12 cellular contexts compared by ENCODE assay signal in the genomic region with DNA sequence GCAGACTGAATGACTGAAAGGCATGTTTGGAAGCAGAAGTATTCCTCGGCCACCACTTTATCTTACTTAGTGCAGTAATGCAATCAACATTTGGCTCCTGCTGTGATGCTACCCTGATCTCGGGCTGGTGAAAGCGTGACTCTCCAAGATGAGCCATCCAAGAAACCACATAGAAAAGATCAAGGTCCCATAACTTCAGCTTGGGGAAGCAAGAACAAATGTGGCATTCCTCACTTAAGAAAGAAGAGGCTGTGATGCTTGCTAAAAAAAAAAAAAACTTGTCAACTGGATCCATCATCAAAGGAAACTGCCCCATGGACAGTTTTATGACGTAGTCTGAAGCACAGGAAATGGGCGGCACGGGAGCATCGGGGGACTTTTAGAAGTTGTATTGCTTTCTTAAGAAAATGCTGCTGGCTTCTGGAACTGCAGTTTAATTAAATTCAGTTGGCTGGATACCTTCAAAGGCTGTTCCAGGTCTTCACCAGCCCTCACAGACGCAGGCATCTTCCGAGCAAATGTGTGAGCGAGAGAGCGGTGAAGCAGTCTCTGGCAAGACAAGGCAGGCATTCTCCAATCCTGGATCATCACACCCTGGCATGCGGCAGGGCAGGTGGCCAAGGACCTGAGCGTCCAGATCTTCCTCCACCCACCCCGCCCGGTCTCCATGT. TPM values are rescaled to one million over a fixed set of nuclear protein-coding genes. Genes with fewer than 3 reads are reported as not detected.
DNase-seq lines count a peak whose midpoint lies in the region; ATAC-seq and TF ChIP-seq lines count a peak whose summit lies in the region.
"Had no signal": no experiment of that assay in that cellular context is flagged by ENCODE, and none has a peak within 500 bp of the region (broad histone marks: within the 10 kb centered on the region; RNA-seq: fewer than 3 reads in every experiment).

No MANE protein-coding gene starts in this region.

- DNase-seq in ACHN: peak; percentile 46
- peak; percentile 56 for DNase-seq in LHCN-M2 (ENCODE audit: low read depth)
- peak; percentile 68 for DNase-seq in brain microvascular endothelial cell
- DNase-seq in left colon: no peak
- DNase-seq in activated effector memory CD4-positive, alpha-beta T cell treated with Interleukin-2 at 50 U/mL for 16 hours: no peak
- DNase-seq: activated CD4-positive, alpha-beta T cell treated with anti-CD3 and anti-CD28 coated beads, Interleukin-2, amount 50 U/mL, for 48 hours; NCI-H1694; ovary; Peyer's patch had no signal

- no peaks in the 10 kb centered on the region for H3K27me3 ChIP-seq in brain microvascular endothelial cell (replicated peaks)
- H3K27me3 ChIP-seq: ovary, Peyer's patch had no signal

- ATAC-seq in left colon (peak; percentile 40), HG03469 (IDR thresholded peaks at IDR 0.05; ENCODE audit: unreplicated experiment) (no peak), HG03135 (IDR thresholded peaks at IDR 0.05; ENCODE audit: unreplicated experiment) (no peak), GM21515 (IDR thresholded peaks at IDR 0.05; ENCODE audit: unreplicated experiment) (no peak)

- no peaks in the 10 kb centered on the region for H3K36me3 ChIP-seq in brain microvascular endothelial cell (replicated peaks)
- H3K36me3 ChIP-seq: ovary, Peyer's patch had no signal

- intact Hi-C loops in left colon (cut with DNase I, micrococcal nuclease): no loop called here

- no peak overlapping the region for H3K27ac ChIP-seq in brain microvascular endothelial cell
- H3K27ac ChIP-seq: ovary, Peyer's patch had no signal

- TF ChIP-seq CTCF in brain microvascular endothelial cell (IDR thresholded peaks at IDR 0.05; ENCODE audit: low read depth, low read length, missing control alignments): no peak

- no peak overlapping the region for H3K4me3 ChIP-seq in brain microvascular endothelial cell (ENCODE audit: low read depth, low read length)
- H3K4me3 ChIP-seq: ovary, Peyer's patch had no signal

- in situ Hi-C loops in ACHN (cut with HindIII; ENCODE audit: low pct_ligation_motif_present, low pct_unique_long_range_greater_than_20kb, low sequenced_read_pairs) (no loop called here), brain microvascular endothelial cell (cut with HindIII; ENCODE audit: low pct_ligation_motif_present, low sequenced_read_pairs) (no loop called here)

RNA-seq across cellular contexts. Expression of a gene that starts 38.2 kb away (rescaled TPM):
- total RNA-seq in LHCN-M2 (2014; rRNA removed) (0.52 TPM in 1 of 2 replicates, not detected in the other), left colon (1 to 10 TPM; 1.9 to 2.6 TPM)
- 3.5 TPM for polyA plus RNA-seq in LHCN-M2 (2012)

Comparison
In these comparisons a context has a peak if more than half of its experiments do, and no peak if none do; other contexts are left out.
1. DNase-seq: peak in ACHN (single experiment), LHCN-M2 (single experiment) and brain microvascular endothelial cell (single experiment); none in left colon (0 of 2) and activated effector memory CD4-positive, alpha-beta T cell treated with Interleukin-2 at 50 U/mL for 16 hours (single experiment).